1 cellular context compared by ENCODE assay signal in the genomic region with DNA sequence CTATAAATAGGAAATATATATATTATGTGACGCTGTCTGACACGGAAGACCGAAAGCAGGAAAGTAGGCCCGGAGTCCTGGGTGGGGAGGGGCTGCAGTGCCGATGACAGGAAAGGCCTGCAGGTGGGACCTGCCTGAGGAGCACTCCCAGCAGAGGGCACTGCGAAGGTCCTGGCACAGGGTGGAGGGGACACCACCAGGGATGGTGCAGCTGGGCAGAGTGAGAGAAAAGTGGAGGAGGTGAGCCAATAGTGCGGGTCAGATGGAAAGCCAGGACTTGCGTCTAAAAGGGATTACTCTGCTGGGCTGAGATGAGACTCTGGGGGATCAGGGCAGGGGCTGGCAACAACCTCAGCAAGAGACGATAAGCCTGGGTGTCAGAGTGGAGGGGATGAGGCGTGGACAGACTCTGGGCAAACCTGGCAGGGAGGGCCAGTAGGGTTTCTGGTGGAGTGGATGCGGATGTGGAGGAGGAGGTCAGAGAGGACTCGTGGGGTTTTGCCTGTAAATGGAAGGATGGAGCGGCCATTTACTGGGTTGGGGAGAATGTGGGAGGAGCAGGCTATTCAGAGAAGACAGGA.
TF ChIP-seq lines count a peak whose summit lies in the region.

No MANE protein-coding gene starts in this region.

TF ChIP-seq in SK-N-SH treated with all-trans-retinoic acid at 6 μM for 48 hours, 23 proteins besides CTCF, POLR2A, EP300 and RAD21 (continued from another document):
- TF ChIP-seq, protein P1, sequence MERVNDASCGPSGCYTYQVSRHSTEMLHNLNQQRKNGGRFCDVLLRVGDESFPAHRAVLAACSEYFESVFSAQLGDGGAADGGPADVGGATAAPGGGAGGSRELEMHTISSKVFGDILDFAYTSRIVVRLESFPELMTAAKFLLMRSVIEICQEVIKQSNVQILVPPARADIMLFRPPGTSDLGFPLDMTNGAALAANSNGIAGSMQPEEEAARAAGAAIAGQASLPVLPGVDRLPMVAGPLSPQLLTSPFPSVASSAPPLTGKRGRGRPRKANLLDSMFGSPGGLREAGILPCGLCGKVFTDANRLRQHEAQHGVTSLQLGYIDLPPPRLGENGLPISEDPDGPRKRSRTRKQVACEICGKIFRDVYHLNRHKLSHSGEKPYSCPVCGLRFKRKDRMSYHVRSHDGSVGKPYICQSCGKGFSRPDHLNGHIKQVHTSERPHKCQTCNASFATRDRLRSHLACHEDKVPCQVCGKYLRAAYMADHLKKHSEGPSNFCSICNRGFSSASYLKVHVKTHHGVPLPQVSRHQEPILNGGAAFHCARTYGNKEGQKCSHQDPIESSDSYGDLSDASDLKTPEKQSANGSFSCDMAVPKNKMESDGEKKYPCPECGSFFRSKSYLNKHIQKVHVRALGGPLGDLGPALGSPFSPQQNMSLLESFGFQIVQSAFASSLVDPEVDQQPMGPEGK (CRISPR knock-in tag; IDR thresholded peaks at IDR 0.05; ENCODE audit: borderline replicate concordance), result no peak
- TF ChIP-seq, protein P2, sequence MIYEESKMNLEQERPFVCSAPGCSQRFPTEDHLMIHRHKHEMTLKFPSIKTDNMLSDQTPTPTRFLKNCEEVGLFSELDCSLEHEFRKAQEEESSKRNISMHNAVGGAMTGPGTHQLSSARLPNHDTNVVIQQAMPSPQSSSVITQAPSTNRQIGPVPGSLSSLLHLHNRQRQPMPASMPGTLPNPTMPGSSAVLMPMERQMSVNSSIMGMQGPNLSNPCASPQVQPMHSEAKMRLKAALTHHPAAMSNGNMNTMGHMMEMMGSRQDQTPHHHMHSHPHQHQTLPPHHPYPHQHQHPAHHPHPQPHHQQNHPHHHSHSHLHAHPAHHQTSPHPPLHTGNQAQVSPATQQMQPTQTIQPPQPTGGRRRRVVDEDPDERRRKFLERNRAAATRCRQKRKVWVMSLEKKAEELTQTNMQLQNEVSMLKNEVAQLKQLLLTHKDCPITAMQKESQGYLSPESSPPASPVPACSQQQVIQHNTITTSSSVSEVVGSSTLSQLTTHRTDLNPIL (CRISPR knock-in tag; IDR thresholded peaks at IDR 0.05; ENCODE audit: low read depth), result no peak
